8 cellular contexts compared by ENCODE assay signal in genomic region chr2:190880374-190881073, GRCh38. TPM values are rescaled to one million over a fixed set of nuclear protein-coding genes. Genes with fewer than 3 reads are reported as not detected.
DNase-seq lines count a peak whose midpoint lies in the region; ATAC-seq, FAIRE-seq and TF ChIP-seq lines count a peak whose summit lies in the region.

TSS of gene GLS (plus strand) at chr2:190880821. CDS start at chr2:190881085, 264 bp downstream.

- 0 to 1% (median 0%) methylated on average over 49 to 54 of the region's 54 CpGs for WGBS in adipose tissue, 3 donors

- peak; percentile 96 for TF ChIP-seq POLR2A in GM12891 (IDR thresholded peaks at IDR 0.05; ENCODE audit: low read depth, low read length)

- intact Hi-C loops in cardiac septum (cut with DNase I) = loop anchor here (5.0 kb wide), 2 partner anchors 102 to 233 kb away; partner anchors contain the start of gene NAB1

- peaks cover 53 to 59% (median 59%) of the 10 kb centered on the region in 3 donors for H3K4me1 Mint-ChIP-seq in T-cell
- H3K4me1 Mint-ChIP-seq in type B pancreatic cell (ENCODE audit: unreplicated experiment) = peaks cover 21% of the 10 kb centered on the region

- POLR2A ChIA-PET in T-cell (lab: Charles Lee) = interaction anchor here (0.5 to 2.2 kb wide), 19 partner anchors 9 to 984 kb away, joined by 3 to 10 read pairs (median 4); partner anchors contain the start of gene STAT1 (in 1 of the 2)

- H3K36me3 Mint-ChIP-seq in T-cell (peaks cover 9% of the 10 kb centered on the region), type B pancreatic cell (peaks cover 9% of the 10 kb centered on the region)

- H3K4me3 Mint-ChIP-seq in T-cell = peak within 1 kb of the TSS; percentile 92 to 98 (median 96)
- peak within 1 kb of the TSS; percentile 97 for H3K4me3 Mint-ChIP-seq in type B pancreatic cell

- H3K27ac ChIP-seq in adipose tissue (ENCODE audit: low read depth, low read length) = peak within 1 kb of the TSS; percentile 7

- H3K27me3 Mint-ChIP-seq in T-cell (no peaks in the 10 kb centered on the region), type B pancreatic cell (no peaks in the 10 kb centered on the region)

- H3K27ac Mint-ChIP-seq in T-cell (peak within 1 kb of the TSS; percentile 97 to 99), type B pancreatic cell (peak within 1 kb of the TSS; percentile 95)

- DNase-seq in GM12891 (ENCODE audit: insufficient read length, low spot score) = peak; percentile 85
- DNase-seq in NCI-H1436 treated with DMSO at 0.1 percent for 48 hours (lab: John Stamatoyannopoulos, UW) = peak; percentile 82
- DNase-seq in T-cell = peak; percentile 90 to 97 (median 95)
- peak; percentile 99 for DNase-seq in cardiac septum (ENCODE audit: low spot score)
- DNase-seq in pons (ENCODE audit: low spot score) = peak; percentile 99
- DNase-seq in type B pancreatic cell (ENCODE audit: extremely low spot score, unreplicated experiment) = peak; percentile 94

- TF ChIP-seq CTCF in type B pancreatic cell (conservative IDR thresholded peaks at IDR 0.05) = no peak

- H3K9me3 Mint-ChIP-seq in T-cell (no peaks in the 10 kb centered on the region), type B pancreatic cell (no peaks in the 10 kb centered on the region)

- ATAC-seq in HG02840 (IDR thresholded peaks at IDR 0.05; ENCODE audit: low FRiP score, unreplicated experiment) (peak; percentile 74), T-cell (replicated peaks in 1 of 4) (peak; percentile 76 to 80 (median 79))

- FAIRE-seq in GM12891 (lab: Jason Lieb, UNC) = peak; percentile 97

- CTCF ChIA-PET in T-cell (lab: Charles Lee) = interaction anchor here in 1 of 2 donors (0.6 to 4.0 kb wide), 5 partner anchors 12 to 224 kb away, joined by 3 to 22 read pairs (median 6); no protein-coding TSS in a partner anchor

TF ChIP-seq in GM12891, 5 proteins besides CTCF, POLR2A, EP300 and RAD21:
- peak; percentile 49; the same call in 1 of the 2 replicates for TF ChIP-seq POU2F2 (IDR thresholded peaks at IDR 0.05; ENCODE audit: low read depth, low read length)
- TF ChIP-seq SPI1 (IDR thresholded peaks at IDR 0.05; ENCODE audit: low read depth, low read length) = no peak
- TF ChIP-seq PAX5 (IDR thresholded peaks at IDR 0.05; ENCODE audit: insufficient read depth, low read length, severe bottlenecking) = no peak
- TF ChIP-seq TAF1 (IDR thresholded peaks at IDR 0.05; ENCODE audit: low read depth, low read length) = peak; percentile 88; the same call in 1 of the 2 replicates
- peak; percentile 98 for TF ChIP-seq POLR2AphosphoS5 (IDR thresholded peaks at IDR 0.05; ENCODE audit: low read depth, low read length)

RNA-seq across cellular contexts. Expression of gene GLS, which starts in this region (rescaled TPM):
- polyA plus RNA-seq in GM12891 (2012; ENCODE audit: low read depth, missing spikeins) = 48.1 TPM
- total RNA-seq in T-cell (100 to 1,000 TPM; 192 to 233 (median 209) TPM), cardiac septum (80.2 TPM), type B pancreatic cell (ENCODE audit: low replicate concordance) (160 and 211 TPM in 2 replicates)
- polyA plus RNA-seq in adipose tissue = 10 to 100 TPM; 13.9 to 24.3 (median 22.6) TPM

Comparison
In these comparisons a context has a peak if more than half of its experiments do, and no peak if none do; other contexts are left out.
1. Peak in every context shown above with its lines: DNase-seq, ATAC-seq and H3K27ac ChIP-seq.